ENCODE assay signal across 8 cellular contexts in genomic region chr10:125822878-125823662, GRCh38. TPM values are rescaled to one million over a fixed set of nuclear protein-coding genes. Genes with fewer than 3 reads are reported as not detected.
A peak's percentile ranks its signal among the peaks of the same experiment; 100 is the strongest.
DNase-seq lines count a peak whose midpoint lies in the region; ATAC-seq and TF ChIP-seq lines count a peak whose summit lies in the region.

BCCIP (plus strand) TSS chr10:125823546; CDS start chr10:125823558, 12 bp downstream.
UROS (minus strand) TSS chr10:125823258; CDS start chr10:125816499, 6,759 bp downstream.

- H3K27me3 Mint-ChIP-seq in activated CD4-positive, alpha-beta T cell treated with anti-CD3 and anti-CD28 coated beads, Interleukin-2, amount 10 ng/mL, durations not matched to agents 24 days and 14 days: no peaks in the 10 kb centered on the region

- no peak for TF ChIP-seq CTCF in coronary artery (IDR thresholded peaks at IDR 0.05)

- intact Hi-C loops in activated CD4-positive, alpha-beta T cell treated with anti-CD3 and anti-CD28 coated beads, Interleukin-2, amount 10 ng/mL, durations not matched to agents 24 days and 14 days (cut with micrococcal nuclease): loop anchor here (1.0 to 5.0 kb wide), 4 partner anchors 74 to 906 kb away; partner anchors contain the start of genes EDRF1 and FANK1

- H3K9me3 ChIP-seq in BLaER1: no peaks in the 10 kb centered on the region

- ATAC-seq in GM19351 (IDR thresholded peaks at IDR 0.05; ENCODE audit: unreplicated experiment) (peak; percentile 63), HG03520 (IDR thresholded peaks at IDR 0.05; ENCODE audit: unreplicated experiment) (peak; percentile 72), left lobe of liver (peak; percentile 94)

- H3K4me3 ChIP-seq in BLaER1: peak within 1 kb of the TSS; percentile 95
- peak within 1 kb of the TSS; percentile 88 for H3K4me3 ChIP-seq in coronary artery

- H3K4me2 ChIP-seq in BLaER1: peak within 1 kb of the TSS; percentile 86

- H3K4me3 Mint-ChIP-seq in activated CD4-positive, alpha-beta T cell treated with anti-CD3 and anti-CD28 coated beads, Interleukin-2, amount 10 ng/mL, durations not matched to agents 24 days and 14 days: no peak within 1 kb of the TSS

- peaks cover 23% of the 10 kb centered on the region for H3K36me3 Mint-ChIP-seq in activated CD4-positive, alpha-beta T cell treated with anti-CD3 and anti-CD28 coated beads, Interleukin-2, amount 10 ng/mL, durations not matched to agents 24 days and 14 days (ENCODE audit: low read depth)

- no peaks in the 10 kb centered on the region for H3K9me3 Mint-ChIP-seq in activated CD4-positive, alpha-beta T cell treated with anti-CD3 and anti-CD28 coated beads, Interleukin-2, amount 10 ng/mL, durations not matched to agents 24 days and 14 days

- H3K27me3 ChIP-seq in BLaER1: no peaks in the 10 kb centered on the region

- H3K4me1 Mint-ChIP-seq in activated CD4-positive, alpha-beta T cell treated with anti-CD3 and anti-CD28 coated beads, Interleukin-2, amount 10 ng/mL, durations not matched to agents 24 days and 14 days: peaks cover 20% of the 10 kb centered on the region

- H4K20me1 ChIP-seq in BLaER1: peaks cover 41% of the 10 kb centered on the region

- peaks cover 31% of the 10 kb centered on the region for H3K36me3 ChIP-seq in BLaER1

- DNase-seq in NCI-H526 treated with DMSO at 0.1 percent for 48 hours (lab: John Stamatoyannopoulos, UW): peak; percentile 79
- peak; percentile 97 for DNase-seq in activated CD4-positive, alpha-beta T cell treated with anti-CD3 and anti-CD28 coated beads, Interleukin-2, amount 10 ng/mL, durations not matched to agents 24 days and 14 days
- DNase-seq in coronary artery (ENCODE audit: low spot score): peak; percentile 91
- DNase-seq in left lobe of liver (ENCODE audit: low spot score): peak; percentile 91
- DNase-seq in stimulated activated CD4-positive, alpha-beta T cell treated with anti-CD3 and anti-CD28 coated beads, Interleukin-2, amount 100 ng/mL, for 24 hours: peak; percentile 90 to 91

- H3K27ac Mint-ChIP-seq in activated CD4-positive, alpha-beta T cell treated with anti-CD3 and anti-CD28 coated beads, Interleukin-2, amount 10 ng/mL, durations not matched to agents 24 days and 14 days: peak within 1 kb of the TSS; percentile 50

- H3K27ac ChIP-seq in BLaER1 (peak within 1 kb of the TSS; percentile 98), coronary artery (peak within 1 kb of the TSS; percentile 81 to 94)

- peak within 1 kb of the TSS; percentile 97 for H3K9ac ChIP-seq in BLaER1

- peaks cover 37% of the 10 kb centered on the region for H3K4me1 ChIP-seq in BLaER1

RNA-seq across cellular contexts. Expression of gene BCCIP, which starts in this region (rescaled TPM):
- total RNA-seq in activated CD4-positive, alpha-beta T cell treated with anti-CD3 and anti-CD28 coated beads, Interleukin-2, amount 10 ng/mL, durations not matched to agents 24 days and 14 days: 135 and 143 TPM in 2 replicates
- total RNA-seq in left lobe of liver: 25.3 TPM

RNA-seq across cellular contexts. Expression of gene UROS, which starts in this region (rescaled TPM):
- 50.6 and 53.8 TPM in 2 replicates for total RNA-seq in activated CD4-positive, alpha-beta T cell treated with anti-CD3 and anti-CD28 coated beads, Interleukin-2, amount 10 ng/mL, durations not matched to agents 24 days and 14 days
- total RNA-seq in left lobe of liver: 28.3 TPM

Comparison
In these comparisons a context has a peak if more than half of its experiments do, and no peak if none do; other contexts are left out.
1. Peak in every context shown above with its lines: DNase-seq, ATAC-seq, H3K4me3 ChIP-seq and H3K27ac ChIP-seq.